23 cellular contexts compared by ENCODE assay signal in the genomic region with DNA sequence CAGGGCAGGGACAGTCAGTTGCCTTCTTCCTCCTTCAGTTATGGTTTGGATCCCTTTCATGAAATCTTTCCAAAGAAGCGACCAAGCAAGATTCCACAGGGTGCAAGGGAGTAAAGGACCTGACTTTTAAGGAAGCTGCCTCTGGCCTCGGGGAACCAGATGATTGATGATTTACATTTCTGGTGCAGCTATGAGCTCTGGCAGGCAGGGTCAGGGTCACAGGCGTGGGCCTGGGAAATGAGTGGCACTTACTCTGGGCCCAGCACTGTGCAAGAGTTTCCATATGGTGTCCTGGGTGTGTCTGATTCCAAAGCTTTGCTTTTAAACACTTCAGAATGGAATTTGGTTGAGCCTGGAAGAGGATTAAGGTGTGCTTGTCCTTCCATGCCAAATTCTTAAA. TPM values are rescaled to one million over a fixed set of nuclear protein-coding genes. Genes with fewer than 3 reads are reported as not detected.
DNase-seq lines count a peak whose midpoint lies in the region; ATAC-seq and TF ChIP-seq lines count a peak whose summit lies in the region.
"Had no signal": no experiment of that assay in that cellular context is flagged by ENCODE, and none has a peak within 500 bp of the region (broad histone marks: within the 10 kb centered on the region; RNA-seq: fewer than 3 reads in every experiment).

No MANE protein-coding gene starts in this region.

- in situ Hi-C loops in mammary epithelial cell (cut with MboI; ENCODE audit: low sequenced_read_pairs in 2 of 2), result no loop called here

- BruUV-seq in MCF 10A (replicated peaks; lab: Mats Ljungman, UMichigan), result no TSS peak
- no TSS peak for BruUV-seq in mammary epithelial cell (replicated peaks; lab: Mats Ljungman, UMichigan)

- H3K27ac ChIP-seq in mammary epithelial cell (ENCODE audit: insufficient read depth, low read depth, low read length), result no peak overlapping the region
- 0 out of 2 replicates have a peak overlapping the region, but pooled peaks have one; percentile 5 for H3K27ac ChIP-seq in SJSA1
- peak overlapping the region; percentile 56 for H3K27ac ChIP-seq in suprapubic skin
- H3K27ac ChIP-seq: BLaER1, KMS-11, neural progenitor cell had no signal

- TF ChIP-seq CTCF in MCF 10A (IDR thresholded peaks at IDR 0.05; ENCODE audit: unreplicated experiment) (no peak), mammary epithelial cell (conservative IDR thresholded peaks at IDR 0.05 in 1 of 2, IDR thresholded peaks at IDR 0.05 in 1 of 2; ENCODE audit: extremely low read depth in 1 of 2, insufficient read depth in 1 of 2, low read depth in 1 of 2, low read length in 2 of 2) (no peak), fibroblast of mammary gland (conservative IDR thresholded peaks at IDR 0.05; ENCODE audit: control insufficient read depth, insufficient read depth, low read depth, low read length) (no peak), suprapubic skin (IDR thresholded peaks at IDR 0.05) (no peak)

- WGBS in mammary epithelial cell (ENCODE audit: low coverage, missing lambda C conversion rate), result 49% methylated on average over 3 of the region's 3 CpGs
- 19% methylated on average over 3 of the region's 3 CpGs for WGBS in suprapubic skin

- H4K20me1 ChIP-seq in mammary epithelial cell (ENCODE audit: insufficient read depth, low read length), result no peaks in the 10 kb centered on the region

- H3K36me3 ChIP-seq in mammary epithelial cell (ENCODE audit: insufficient read depth, low read length) (no peaks in the 10 kb centered on the region), SJSA1 (no peaks in the 10 kb centered on the region; the same call in 1 of the 2 replicates), suprapubic skin (no peaks in the 10 kb centered on the region)
- H3K36me3 ChIP-seq: neural progenitor cell had no signal

- H3K36me3 Mint-ChIP-seq in MCF 10A (ENCODE audit: insufficient read depth, unreplicated experiment), result no peaks in the 10 kb centered on the region

- dilution Hi-C loops in mammary epithelial cell (cut with HindIII; ENCODE audit: low sequenced_read_pairs), result loop anchor here (10.0 kb wide), 1 partner anchor 128 kb away; no protein-coding TSS in a partner anchor

- no peak overlapping the region for H3K4me2 ChIP-seq in mammary epithelial cell (ENCODE audit: insufficient read depth, low read depth, low read length)
- H3K4me2 ChIP-seq: BLaER1, KMS-11, neural progenitor cell had no signal

- H3K9me3 ChIP-seq in mammary epithelial cell (replicated peaks; ENCODE audit: insufficient read depth, low read length) (no peaks in the 10 kb centered on the region), SJSA1 (replicated peaks) (no peaks in the 10 kb centered on the region), suprapubic skin (no peaks in the 10 kb centered on the region)
- H3K9me3 ChIP-seq: BLaER1 had no signal

- CTCF ChIA-PET in MCF 10A (lab: Yijun Ruan, JAX), result interaction anchor here (0.5 to 47.2 kb wide), 7 partner anchors 0 to 336 kb away, joined by 3 to 2415 read pairs (median 8); partner anchors contain the start of genes CRABP2, ISG20L2, METTL25B and NES
- CTCF ChIA-PET in mammary epithelial cell (lab: Charles Lee; ENCODE audit: low non-redundant PET), result no interaction called here

- no peaks in the 10 kb centered on the region for H3K27me3 Mint-ChIP-seq in MCF 10A (ENCODE audit: insufficient read depth, unreplicated experiment)

- H3K4me1 ChIP-seq in mammary epithelial cell (ENCODE audit: insufficient read depth, low read length), result peaks cover 25% of the 10 kb centered on the region
- peaks cover 63% of the 10 kb centered on the region for H3K4me1 ChIP-seq in SJSA1 (replicated peaks)
- peaks cover 59% of the 10 kb centered on the region for H3K4me1 ChIP-seq in suprapubic skin

- no peaks in the 10 kb centered on the region for H3K9me3 Mint-ChIP-seq in MCF 10A (ENCODE audit: unreplicated experiment)
- H3K9me3 Mint-ChIP-seq: neural progenitor cell; T-helper 1 cell treated with Interleukin-12 subunit alpha and Interleukin-12 subunit beta and Interleukin-4 antibody, amounts not matched to agents 30 μg/mL and 1 μg/mL, for 36 hours had no signal

- H3K27ac Mint-ChIP-seq in MCF 10A (ENCODE audit: low read depth, unreplicated experiment), result no peak overlapping the region
- H3K27ac Mint-ChIP-seq: neural progenitor cell; T-helper 1 cell treated with Interleukin-12 subunit alpha and Interleukin-12 subunit beta and Interleukin-4 antibody, amounts not matched to agents 30 μg/mL and 1 μg/mL, for 36 hours had no signal

- H3K79me2 ChIP-seq in mammary epithelial cell (ENCODE audit: insufficient read depth, low read length), result no peaks in the 10 kb centered on the region

- intact Hi-C loops in MCF 10A (cut with micrococcal nuclease) (no loop called here), mammary epithelial cell (cut with micrococcal nuclease) (no loop called here)

- no peak overlapping the region for H3K4me3 Mint-ChIP-seq in MCF 10A (ENCODE audit: unreplicated experiment)
- H3K4me3 Mint-ChIP-seq: neural progenitor cell; T-helper 1 cell treated with Interleukin-12 subunit alpha and Interleukin-12 subunit beta and Interleukin-4 antibody, amounts not matched to agents 30 μg/mL and 1 μg/mL, for 36 hours had no signal

- peak; percentile 39 for DNase-seq in MCF 10A (ENCODE audit: unreplicated experiment)
- no peak for DNase-seq in mammary epithelial cell
- DNase-seq in SJSA1 (ENCODE audit: low read depth in 1 of 2, low spot score in 2 of 2), result no peak
- DNase-seq in fibroblast of mammary gland (ENCODE audit: low read depth), result peak; percentile 55
- DNase-seq in suprapubic skin (ENCODE audit: low spot score in 2 of 2), result no peak
- DNase-seq in NCI-H146 treated with DMSO at 0.1 percent for 48 hours (lab: John Stamatoyannopoulos, UW; ENCODE audit: unreplicated experiment), result no peak
- DNase-seq in AG08395 (ENCODE audit: low spot score), result no peak
- DNase-seq: 8988T; activated CD4-positive, alpha-beta T cell treated with anti-CD3 and anti-CD28 coated beads, Interleukin-2, amount 50 U/mL, for 4 hours; activated gamma-delta T cell treated with Interleukin-2 at 50 U/mL for 16 hours; amygdala; central memory CD4-positive, alpha-beta T cell; effector CD8-positive, alpha-beta T cell; hippocampal formation; NCI-H1105; NCI-H524; SHP77 treated with DMSO at 0.1 percent for 48 hours; stimulated activated CD4-positive, alpha-beta T cell treated with anti-CD3 and anti-CD28 coated beads, Interleukin-4, amount 100 ng/mL, for 4 hours had no signal

- TF ChIP-seq EP300 in suprapubic skin (IDR thresholded peaks at IDR 0.05), result no peak

- H2AFZ ChIP-seq in mammary epithelial cell (ENCODE audit: low read depth, low read length), result no peak overlapping the region
- H2AFZ ChIP-seq: neural progenitor cell had no signal

- POLR2A ChIA-PET in MCF 10A (lab: Yijun Ruan, JAX), result interaction anchor here (0.6 to 9.9 kb wide), 8 partner anchors 11 to 208 kb away, joined by 3 to 71 read pairs (median 8); partner anchors contain the start of genes ISG20L2, METTL25B and MRPL24

- H3K4me1 Mint-ChIP-seq in MCF 10A (ENCODE audit: insufficient read depth, unreplicated experiment), result peaks cover 32% of the 10 kb centered on the region

- ATAC-seq in GM21737 (IDR thresholded peaks at IDR 0.05; ENCODE audit: unreplicated experiment), result no peak

- TF ChIP-seq POLR2A in suprapubic skin (IDR thresholded peaks at IDR 0.05), result no peak

- H3K27me3 ChIP-seq in mammary epithelial cell (ENCODE audit: insufficient read depth, low read length) (no peaks in the 10 kb centered on the region), SJSA1 (replicated peaks) (no peaks in the 10 kb centered on the region), suprapubic skin (no peaks in the 10 kb centered on the region)
- H3K27me3 ChIP-seq: BLaER1, neural progenitor cell had no signal

- no peak overlapping the region for H3K9ac ChIP-seq in mammary epithelial cell (ENCODE audit: insufficient read depth, low read length)
- H3K9ac ChIP-seq: BLaER1, KMS-11, neural progenitor cell had no signal

- H3K4me3 ChIP-seq in mammary epithelial cell (replicated peaks in 1 of 3; ENCODE audit: insufficient read depth in 1 of 3, low read depth in 2 of 3, low read length in 3 of 3) (no peak overlapping the region), SJSA1 (no peak overlapping the region), fibroblast of mammary gland (ENCODE audit: control insufficient read depth, low read depth, low read length) (no peak overlapping the region), suprapubic skin (no peak overlapping the region)
- H3K4me3 ChIP-seq: BLaER1, neural progenitor cell had no signal

RNA-seq across cellular contexts. Expression of gene CRABP2, which starts 7.2 kb away (rescaled TPM):
- total RNA-seq in MCF 10A (2022), result 0.98 and 1.9 TPM in 2 replicates
- 10 to 100 TPM in 1 of 2 donors, 1 to 10 TPM in 1; 7.0 to 29.5 TPM for total RNA-seq in mammary epithelial cell
- 6.2 TPM for polyA plus RNA-seq in mammary epithelial cell
- polyA minus RNA-seq in mammary epithelial cell, result 1.3 TPM
- 2.8 and 6.7 TPM in 2 replicates for total RNA-seq in SJSA1 (2014; rRNA removed; shearing (Covaris generic))
- total RNA-seq in suprapubic skin, result 10 to 100 TPM; 38.4 to 98.0 (median 68.2) TPM

RNA-seq across cellular contexts. Expression of gene METTL25B, which starts 15.6 kb away (rescaled TPM):
- total RNA-seq in MCF 10A (2022) (46.0 and 68.9 TPM in 2 replicates), mammary epithelial cell (10 to 100 TPM in 1 of 2 donors, 1 to 10 TPM in 1; 9.3 to 24.3 TPM), suprapubic skin (10 to 100 TPM; 20.7 to 40.3 (median 34.2) TPM)
- polyA plus RNA-seq in mammary epithelial cell, result 10.5 TPM
- 19.3 TPM for polyA minus RNA-seq in mammary epithelial cell
- 6.4 and 6.5 TPM in 2 replicates for total RNA-seq in SJSA1 (2014; rRNA removed; shearing (Covaris generic))

RNA-seq across cellular contexts. Expression of gene ISG20L2, which starts 15.9 kb away (rescaled TPM):
- total RNA-seq in MCF 10A (2022) (49.9 and 57.5 TPM in 2 replicates), mammary epithelial cell (10 to 100 TPM; 27.0 to 42.7 TPM), suprapubic skin (10 to 100 TPM; 33.8 to 59.6 (median 38.9) TPM)
- polyA plus RNA-seq in mammary epithelial cell, result 62.3 TPM
- polyA minus RNA-seq in mammary epithelial cell, result 33.3 TPM
- total RNA-seq in SJSA1 (2014; rRNA removed; shearing (Covaris generic)), result 13.8 and 21.5 TPM in 2 replicates

RNA-seq across cellular contexts. Expression of gene MRPL24, which starts 28.3 kb away (rescaled TPM):
- total RNA-seq in MCF 10A (2022) (233 and 261 TPM in 2 replicates), mammary epithelial cell (10 to 100 TPM; 25.0 to 86.1 TPM), suprapubic skin (10 to 100 TPM; 33.6 to 66.6 (median 55.0) TPM)
- 121 TPM for polyA plus RNA-seq in mammary epithelial cell
- 34.3 TPM for polyA minus RNA-seq in mammary epithelial cell
- 70.0 and 126 TPM in 2 replicates for total RNA-seq in SJSA1 (2014; rRNA removed; shearing (Covaris generic))

RNA-seq across cellular contexts. Expression of gene NES, which starts 35.4 kb away (rescaled TPM):
- total RNA-seq in MCF 10A (2022) (not detected in 2 replicates), mammary epithelial cell (10 to 100 TPM in 1 of 2 donors, under 1 TPM in 1; 0.07 to 49.0 TPM), suprapubic skin (1 to 10 TPM; 1.9 to 7.4 (median 4.8) TPM)
- polyA plus RNA-seq in mammary epithelial cell, result 0.06 TPM
- polyA minus RNA-seq in mammary epithelial cell, result not detected
- total RNA-seq in SJSA1 (2014; rRNA removed; shearing (Covaris generic)), result 149 and 169 TPM in 2 replicates

Comparison
In these comparisons a context has a peak if more than half of its experiments do, and no peak if none do; other contexts are left out.
1. DNase-seq: peak in MCF 10A (single experiment) and fibroblast of mammary gland (single experiment); none in mammary epithelial cell (single experiment), SJSA1 (0 of 2), suprapubic skin (0 of 2), NCI-H146 treated with DMSO at 0.1 percent for 48 hours (single experiment) and AG08395 (single experiment).